30 cellular contexts compared by ENCODE assay signal in the genomic region with DNA sequence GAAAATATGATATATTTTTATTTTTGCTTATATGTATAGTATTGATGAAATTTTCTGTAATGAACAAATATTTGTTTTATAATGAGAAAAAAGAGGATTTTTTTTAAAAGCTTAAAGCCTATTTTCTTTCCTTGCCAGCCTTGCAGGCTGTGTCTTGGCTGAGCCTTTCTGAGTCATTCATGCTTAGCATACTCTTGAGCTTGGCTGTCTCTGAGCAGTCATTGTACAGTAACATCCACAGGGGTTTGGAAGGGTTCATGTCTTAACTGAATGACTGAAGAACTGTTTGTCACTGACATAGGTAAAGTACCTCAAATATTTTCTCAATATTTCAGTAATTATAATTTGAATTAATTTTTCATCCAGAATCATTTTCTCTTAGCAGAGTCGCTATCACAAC. TPM values are rescaled to one million over a fixed set of nuclear protein-coding genes. Genes with fewer than 3 reads are reported as not detected.
DNase-seq lines count a peak whose midpoint lies in the region; ATAC-seq and TF ChIP-seq lines count a peak whose summit lies in the region.
"Had no signal": no experiment of that assay in that cellular context is flagged by ENCODE, and none has a peak within 500 bp of the region (broad histone marks: within the 10 kb centered on the region; RNA-seq: fewer than 3 reads in every experiment).

No MANE protein-coding gene starts in this region.

- no peak overlapping the region for H3K27ac ChIP-seq in GM23248
- H3K27ac ChIP-seq in foreskin keratinocyte = no peak overlapping the region
- H3K27ac ChIP-seq: BLaER1, HL-60, SJSA1 had no signal

- CTCF ChIA-PET in HEK293T (lab: Yijun Ruan, JAX) = interaction anchor here (0.6 kb wide), 1 partner anchor 55 kb away, joined by 3 read pairs; no protein-coding TSS in a partner anchor

- H3K9ac ChIP-seq in GM23248 = no peak overlapping the region
- H3K9ac ChIP-seq: BLaER1 had no signal

- TF ChIP-seq CTCF in astrocyte of the spinal cord (IDR thresholded peaks at IDR 0.05; ENCODE audit: low read depth, low read length) (no peak), foreskin keratinocyte (conservative IDR thresholded peaks at IDR 0.05) (no peak)

- H3F3A ChIP-seq in GM23248 (ENCODE audit: insufficient read depth) = no peaks in the 10 kb centered on the region

- no peak overlapping the region for H3K4me2 ChIP-seq in GM23248 (ENCODE audit: unreplicated experiment)
- H3K4me2 ChIP-seq: BLaER1, GM23338 had no signal

- H3K4me1 ChIP-seq in GM23248 (ENCODE audit: insufficient read depth) (no peaks in the 10 kb centered on the region), foreskin keratinocyte (no peaks in the 10 kb centered on the region)
- H3K4me1 ChIP-seq: BLaER1, HAP-1, SJSA1 had no signal

- H3K9me3 ChIP-seq in GM23248 (ENCODE audit: low read depth) = no peaks in the 10 kb centered on the region
- peaks cover 16% of the 10 kb centered on the region for H3K9me3 ChIP-seq in MG63
- H3K9me3 ChIP-seq: HAP-1 had no signal

- DNase-seq in GM23248 (peak; percentile 40), MG63 (peak; percentile 36), astrocyte of the spinal cord (ENCODE audit: low read depth, low spot score) (peak; percentile 9), foreskin keratinocyte (peak; percentile 22 to 68), HEK293T (ENCODE audit: extremely low spot score) (no peak), NCI-H1930 (lab: John Stamatoyannopoulos, UW) (no peak)
- DNase-seq: CD4-positive, CD25-positive, alpha-beta regulatory T cell; DMS53; GDM1; MV-4-11; NCI-H1105; NCI-H1436 treated with DMSO at 0.1 percent for 48 hours; NCI-H187 treated with DMSO at 0.1 percent for 48 hours; NCI-H2107; NCI-H446; NCI-H524 treated with DMSO at 0.1 percent for 48 hours; NCI-H774; NK-92 treated with Interleukin-12 subunit alpha and Interleukin-12 subunit beta, amount 100 ng/mL, for 24 hours; PC-3; Right ventricle myocardium superior; RPMI8226; T-helper 1 cell had no signal

- no peaks in the 10 kb centered on the region for H3K9me2 ChIP-seq in GM23248 (ENCODE audit: insufficient read depth)

- H3K4me3 ChIP-seq in GM23248 = no peak overlapping the region
- H3K4me3 ChIP-seq in MG63 = no peak overlapping the region
- no peak overlapping the region for H3K4me3 ChIP-seq in astrocyte of the spinal cord (ENCODE audit: low read depth, low read length)
- H3K4me3 ChIP-seq: BLaER1, GM12878, GM23338, HAP-1, SJSA1 had no signal

- H3K36me3 ChIP-seq in GM23248 (ENCODE audit: low read depth) = no peaks in the 10 kb centered on the region
- H3K36me3 ChIP-seq in MG63 = no peaks in the 10 kb centered on the region
- H3K36me3 ChIP-seq: BLaER1, HAP-1, SJSA1 had no signal

- POLR2A ChIA-PET in HEK293T (lab: Yijun Ruan, JAX) = no interaction called here

- no peaks in the 10 kb centered on the region for H3K79me2 ChIP-seq in GM23248 (ENCODE audit: insufficient read depth)

- in situ Hi-C loops in GM23248 (cut with MboI) = no loop called here
- in situ Hi-C loops in astrocyte of the spinal cord (cut with HindIII; ENCODE audit: low sequenced_read_pairs) = no loop called here

- ATAC-seq in foreskin keratinocyte (peak; percentile 63), GM19463 (IDR thresholded peaks at IDR 0.05; ENCODE audit: unreplicated experiment) (no peak), HG02759 (IDR thresholded peaks at IDR 0.05; ENCODE audit: unreplicated experiment) (no peak)
- ATAC-seq: GM12878, GM23338, PC-3 had no signal

- no peak overlapping the region for H2AFZ ChIP-seq in GM23248
- H2AFZ ChIP-seq: GM23338 had no signal

- H4K20me1 ChIP-seq in GM23248 (ENCODE audit: insufficient read depth) = no peaks in the 10 kb centered on the region
- H4K20me1 ChIP-seq: BLaER1 had no signal

- WGBS in GM23248 (ENCODE audit: low coverage in 1 of 2, low lambda C conversion rate in 2 of 2, missing lambda C conversion rate in 2 of 2), 2 experiments = 45 to 46% methylated on average over 1 of the region's 1 CpG

- no peaks in the 10 kb centered on the region for H3K27me3 ChIP-seq in GM23248 (replicated peaks; ENCODE audit: insufficient read depth)
- H3K27me3 ChIP-seq in MG63 = no peaks in the 10 kb centered on the region
- no peaks in the 10 kb centered on the region for H3K27me3 ChIP-seq in foreskin keratinocyte
- H3K27me3 ChIP-seq: BLaER1, SJSA1 had no signal

TF ChIP-seq in HEK293T, 16 proteins besides CTCF, POLR2A, EP300 and RAD21:
- TF ChIP-seq CTBP1 (IDR thresholded peaks at IDR 0.05; ENCODE audit: borderline replicate concordance) (no peak), BHLHE40 (IDR thresholded peaks at IDR 0.05; ENCODE audit: borderline replicate concordance) (no peak), ZNF384 (IDR thresholded peaks at IDR 0.05) (no peak), FOXK2 (IDR thresholded peaks at IDR 0.05) (no peak), TARDBP (IDR thresholded peaks at IDR 0.05) (no peak), SP1 (IDR thresholded peaks at IDR 0.05) (no peak), HDGF (IDR thresholded peaks at IDR 0.05; ENCODE audit: borderline replicate concordance) (no peak), SUZ12 (IDR thresholded peaks at IDR 0.05) (no peak)

RNA-seq across cellular contexts. Expression of a gene that starts 49.3 kb away (rescaled TPM):
- total RNA-seq in GM23248 (2014; rRNA removed; shearing (Covaris generic)) = 2.6 and 3.8 TPM in 2 replicates
- polyA plus RNA-seq in GM23248 (2016; fragmentation: Nextera tagmentation; extraction: Ambion mirVana) (1.5 and 1.6 TPM in 2 replicates), foreskin keratinocyte (8.0 and 8.9 TPM in 2 replicates)
- total RNA-seq in MG63 (2014; rRNA removed; shearing (Covaris generic); ENCODE audit: low replicate concordance) = 0.95 and 3.1 TPM in 2 replicates
- total RNA-seq in foreskin keratinocyte = 10.5 and 11.3 TPM in 2 replicates
- total RNA-seq: CD4-positive, CD25-positive, alpha-beta regulatory T cell; Right ventricle myocardium superior had no signal
- polyA plus RNA-seq: CD4-positive, CD25-positive, alpha-beta regulatory T cell had no signal

Comparison
In these comparisons a context has a peak if more than half of its experiments do, and no peak if none do; other contexts are left out.
1. DNase-seq: peak in GM23248 (single experiment), MG63 (single experiment), astrocyte of the spinal cord (single experiment) and foreskin keratinocyte (2 of 2); none in HEK293T (single experiment) and NCI-H1930 (0 of 2).